ENCODE assay signal across 16 cellular contexts in the genomic region with DNA sequence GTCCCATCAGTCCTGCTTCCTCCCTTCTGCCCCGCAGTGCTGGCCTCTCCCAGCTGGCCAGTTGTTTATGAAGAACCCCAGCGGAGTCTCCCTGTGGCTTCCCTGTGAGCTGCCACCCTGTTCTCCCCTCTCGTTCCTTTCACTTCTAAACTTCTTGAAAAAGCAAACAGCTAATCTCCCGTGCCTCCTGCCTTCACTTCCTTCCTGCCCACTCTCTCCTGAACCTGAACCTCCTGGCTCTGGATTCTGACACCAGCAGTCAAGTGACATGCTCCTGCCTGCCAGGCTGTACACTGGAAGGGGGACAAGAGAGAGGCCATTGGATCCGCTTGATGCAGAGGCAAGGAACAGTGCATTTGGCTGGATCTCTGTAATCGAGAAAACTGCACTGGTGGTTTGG.
DNase-seq lines count a peak whose midpoint lies in the region; ATAC-seq and TF ChIP-seq lines count a peak whose summit lies in the region.
"Had no signal": no experiment of that assay in that cellular context is flagged by ENCODE, and none has a peak within 500 bp of the region (broad histone marks: within the 10 kb centered on the region; RNA-seq: fewer than 3 reads in every experiment).

No MANE protein-coding gene starts in this region.

- peaks cover 6% of the 10 kb centered on the region for H3K9me3 Mint-ChIP-seq in activated naive CD4-positive, alpha-beta T cell treated with anti-CD3 and anti-CD28 coated beads, Interleukin-2, amount 50 U/mL, for 24 hours
- no peaks in the 10 kb centered on the region for H3K9me3 Mint-ChIP-seq in activated T-helper 2 cell treated with anti-CD3 and anti-CD28 coated beads, Interferon-gamma antibody, Interleukin-2, Interleukin-4, amounts not matched to agents 10 μg/mL and 5 μg/mL and 100 μg/mL, durations not matched to agents 14 hours and 24 hours and 36 hours
- H3K9me3 Mint-ChIP-seq: nephron had no signal

- no peaks in the 10 kb centered on the region for H3K27me3 Mint-ChIP-seq in activated naive CD4-positive, alpha-beta T cell treated with anti-CD3 and anti-CD28 coated beads, Interleukin-2, amount 50 U/mL, for 24 hours
- H3K27me3 Mint-ChIP-seq in activated T-helper 2 cell treated with anti-CD3 and anti-CD28 coated beads, Interferon-gamma antibody, Interleukin-2, Interleukin-4, amounts not matched to agents 10 μg/mL and 5 μg/mL and 100 μg/mL, durations not matched to agents 14 hours and 24 hours and 36 hours (ENCODE audit: low read depth), result no peaks in the 10 kb centered on the region

- H3K27ac Mint-ChIP-seq in activated naive CD4-positive, alpha-beta T cell treated with anti-CD3 and anti-CD28 coated beads, Interleukin-2, amount 50 U/mL, for 24 hours, result peak overlapping the region; percentile 97
- H3K27ac Mint-ChIP-seq in activated T-helper 2 cell treated with anti-CD3 and anti-CD28 coated beads, Interferon-gamma antibody, Interleukin-2, Interleukin-4, amounts not matched to agents 10 μg/mL and 5 μg/mL and 100 μg/mL, durations not matched to agents 14 hours and 24 hours and 36 hours, result peak overlapping the region; percentile 87
- H3K27ac Mint-ChIP-seq: nephron had no signal

- H3K9ac ChIP-seq in OCI-LY3 (ENCODE audit: low read length), result peak overlapping the region; percentile 42; the same call in 1 of the 2 replicates

- H3K27ac ChIP-seq in OCI-LY3 (ENCODE audit: low read length), result no peak overlapping the region
- H3K27ac ChIP-seq: SJCRH30, VCaP had no signal

- no peaks in the 10 kb centered on the region for H3K9me3 ChIP-seq in OCI-LY3 (ENCODE audit: insufficient read depth, low read length)
- H3K9me3 ChIP-seq: SJCRH30 had no signal

- peak overlapping the region; percentile 91 for H2AFZ ChIP-seq in OCI-LY3 (ENCODE audit: low read depth, low read length)

- intact Hi-C loops in activated T-helper 2 cell treated with anti-CD3 and anti-CD28 coated beads, Interferon-gamma antibody, Interleukin-2, Interleukin-4, amounts not matched to agents 10 μg/mL and 5 μg/mL and 100 μg/mL, durations not matched to agents 14 hours and 24 hours and 36 hours (cut with micrococcal nuclease), result loop anchor here (1.0 to 2.0 kb wide), 3 partner anchors 8 to 52 kb away; no protein-coding TSS in a partner anchor
- intact Hi-C loops in Right ventricle myocardium superior (cut with DNase I), result no loop called here

- no peak for DNase-seq in activated naive CD4-positive, alpha-beta T cell treated with anti-CD3 and anti-CD28 coated beads, Interleukin-2, amount 50 U/mL, for 16 hours
- no peak for DNase-seq in activated T-helper 2 cell treated with anti-CD3 and anti-CD28 coated beads, Interferon-gamma antibody, Interleukin-2, Interleukin-4, amounts not matched to agents 10 μg/mL and 5 μg/mL and 100 μg/mL, durations not matched to agents 14 hours and 24 hours and 36 hours (ENCODE audit: low spot score)
- no peak for DNase-seq in D341Med (ENCODE audit: low spot score)
- no peak for DNase-seq in NCI-H2196 treated with DMSO at 0.1 percent for 48 hours (lab: John Stamatoyannopoulos, UW; ENCODE audit: unreplicated experiment)
- no peak for DNase-seq in 8988T
- DNase-seq in Right ventricle myocardium superior, result no peak
- DNase-seq: DMS53, GOT3, NCI-H187, NCI-H510A treated with DMSO at 0.1 percent for 48 hours, SJCRH30 had no signal

- H3K4me1 ChIP-seq in OCI-LY3 (ENCODE audit: low read length), result peaks cover 29% of the 10 kb centered on the region
- H3K4me1 ChIP-seq: SJCRH30 had no signal

- H3K4me3 Mint-ChIP-seq in activated naive CD4-positive, alpha-beta T cell treated with anti-CD3 and anti-CD28 coated beads, Interleukin-2, amount 50 U/mL, for 24 hours, result peak overlapping the region; percentile 78
- peak overlapping the region; percentile 66 for H3K4me3 Mint-ChIP-seq in activated T-helper 2 cell treated with anti-CD3 and anti-CD28 coated beads, Interferon-gamma antibody, Interleukin-2, Interleukin-4, amounts not matched to agents 10 μg/mL and 5 μg/mL and 100 μg/mL, durations not matched to agents 14 hours and 24 hours and 36 hours (ENCODE audit: low read depth)
- H3K4me3 Mint-ChIP-seq: nephron had no signal

- H3K4me1 Mint-ChIP-seq in activated naive CD4-positive, alpha-beta T cell treated with anti-CD3 and anti-CD28 coated beads, Interleukin-2, amount 50 U/mL, for 24 hours, result peaks cover 50% of the 10 kb centered on the region
- H3K4me1 Mint-ChIP-seq in activated T-helper 2 cell treated with anti-CD3 and anti-CD28 coated beads, Interferon-gamma antibody, Interleukin-2, Interleukin-4, amounts not matched to agents 10 μg/mL and 5 μg/mL and 100 μg/mL, durations not matched to agents 14 hours and 24 hours and 36 hours (ENCODE audit: low read depth), result peaks cover 65% of the 10 kb centered on the region
- H3K4me1 Mint-ChIP-seq: nephron had no signal

- H3K79me2 ChIP-seq in OCI-LY3 (ENCODE audit: low read length), result no peaks in the 10 kb centered on the region

- no peaks in the 10 kb centered on the region for H3K27me3 ChIP-seq in OCI-LY3 (ENCODE audit: low read depth, low read length)

- H3K4me3 ChIP-seq in OCI-LY3 (ENCODE audit: low read length), result peak overlapping the region; percentile 44
- H3K4me3 ChIP-seq: lung, SJCRH30 had no signal

- peaks cover 3% of the 10 kb centered on the region for H3K36me3 Mint-ChIP-seq in activated naive CD4-positive, alpha-beta T cell treated with anti-CD3 and anti-CD28 coated beads, Interleukin-2, amount 50 U/mL, for 24 hours
- peaks cover 3% of the 10 kb centered on the region for H3K36me3 Mint-ChIP-seq in activated T-helper 2 cell treated with anti-CD3 and anti-CD28 coated beads, Interferon-gamma antibody, Interleukin-2, Interleukin-4, amounts not matched to agents 10 μg/mL and 5 μg/mL and 100 μg/mL, durations not matched to agents 14 hours and 24 hours and 36 hours (ENCODE audit: low read depth)

- peak overlapping the region; percentile 75 for H3K4me2 ChIP-seq in OCI-LY3 (ENCODE audit: low read length)

- no peak for TF ChIP-seq CTCF in OCI-LY3 (IDR thresholded peaks at IDR 0.05; ENCODE audit: low read depth, low read length)

- H3K36me3 ChIP-seq in OCI-LY3 (replicated peaks; ENCODE audit: low read depth, low read length), result no peaks in the 10 kb centered on the region
- H3K36me3 ChIP-seq: SJCRH30 had no signal

- ATAC-seq in Right ventricle myocardium superior (ENCODE audit: poor library complexity), result no peak

- H4K20me1 ChIP-seq in OCI-LY3 (ENCODE audit: insufficient read depth, low read length), result no peaks in the 10 kb centered on the region
